8 cellular contexts compared by ENCODE assay signal in the genomic region with DNA sequence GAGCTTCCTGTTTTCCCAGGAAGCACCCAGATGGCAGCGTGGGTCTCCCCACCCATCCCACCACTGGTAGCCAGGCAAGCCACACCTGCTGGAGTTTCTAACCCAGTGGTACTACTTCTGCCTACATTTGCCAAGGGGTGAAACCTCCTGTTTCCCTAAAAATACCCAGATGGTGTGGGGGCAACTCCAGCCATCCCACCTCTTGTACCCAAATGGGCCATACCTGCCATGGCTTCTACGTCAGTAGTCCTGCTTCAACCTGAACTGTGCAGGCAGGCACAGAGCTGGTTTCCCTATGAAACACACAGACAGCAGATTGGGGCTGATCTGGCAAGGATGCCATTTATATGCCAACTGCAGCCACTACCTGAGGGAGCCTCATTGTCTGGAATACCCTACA.
"Had no signal": no experiment of that assay in that cellular context is flagged by ENCODE, and none has a peak within 500 bp of the region (broad histone marks: within the 10 kb centered on the region; RNA-seq: fewer than 3 reads in every experiment).

No MANE protein-coding gene starts in this region.

- ATAC-seq: GM12878 had no signal

- DNase-seq: GDM1, GF-D8 had no signal

- FAIRE-seq: G401.6, GM12878, GM12891, GM12892, GM18507, GM19239 had no signal

- H3K4me3 ChIP-seq: GM12878 had no signal
